In genomic region chr1:58783993-58784757, GRCh38 we compare ENCODE assay signal across 8 cellular contexts. TPM values are rescaled to one million over a fixed set of nuclear protein-coding genes. Genes with fewer than 3 reads are reported as not detected.
DNase-seq lines count a peak whose midpoint lies in the region; ATAC-seq and TF ChIP-seq lines count a peak whose summit lies in the region.

JUN (minus strand) TSS chr1:58784047; CDS start chr1:58783070, 977 bp downstream.

- WGBS in esophagus, 2 donors, result 0 to 1% methylated on average over 57 of the region's 57 CpGs

- H3K36me3 ChIP-seq in KMS-11 (ENCODE audit: insufficient read depth), result no peaks in the 10 kb centered on the region
- peaks cover 0 to 19% (median 0%) of the 10 kb centered on the region in 3 donors for H3K36me3 ChIP-seq in Peyer's patch
- peaks cover 0 to 8% of the 10 kb centered on the region in 2 donors for H3K36me3 ChIP-seq in esophagus (ENCODE audit: control insufficient read depth in 2 of 2, insufficient read depth in 2 of 2, low read length in 1 of 2)
- H3K36me3 ChIP-seq in mucosa of stomach (ENCODE audit: control insufficient read depth, insufficient read depth, low read length), result peaks cover 8% of the 10 kb centered on the region

- peak within 1 kb of the TSS; percentile 74 for H3K4me2 ChIP-seq in KMS-11

- H3K27ac ChIP-seq in KMS-11 (peak within 1 kb of the TSS; percentile 92), Peyer's patch (peak within 1 kb of the TSS; percentile 99 to 100 (median 99)), esophagus (ENCODE audit: low read depth in 2 of 2, low read length in 1 of 2) (peak within 1 kb of the TSS; percentile 99)

- no peaks in the 10 kb centered on the region for H3K27me3 ChIP-seq in KMS-11 (ENCODE audit: insufficient read depth, low read depth)
- no peaks in the 10 kb centered on the region for H3K27me3 ChIP-seq in Peyer's patch
- no peaks in the 10 kb centered on the region for H3K27me3 ChIP-seq in esophagus (ENCODE audit: control insufficient read depth in 1 of 2, insufficient read depth in 2 of 2, low read length in 2 of 2)
- no peaks in the 10 kb centered on the region for H3K27me3 ChIP-seq in mucosa of stomach (ENCODE audit: control insufficient read depth, insufficient read depth, low read length)

- H3K4me1 ChIP-seq in KMS-11 (ENCODE audit: low read depth, poor library complexity, severe bottlenecking), result peaks cover 24% of the 10 kb centered on the region
- peaks cover 0 to 7% (median 2%) of the 10 kb centered on the region in 4 donors for H3K4me1 ChIP-seq in Peyer's patch
- H3K4me1 ChIP-seq in esophagus (ENCODE audit: control insufficient read depth in 2 of 2, insufficient read depth in 2 of 2, low read length in 1 of 2), result no peaks in the 10 kb centered on the region
- H3K4me1 ChIP-seq in mucosa of stomach (ENCODE audit: control insufficient read depth, insufficient read depth, low read length), result no peaks in the 10 kb centered on the region

- no peaks in the 10 kb centered on the region for H3K9me3 ChIP-seq in Peyer's patch
- H3K9me3 ChIP-seq in esophagus (ENCODE audit: control insufficient read depth in 2 of 2, insufficient read depth in 1 of 2, low read depth in 1 of 2, low read length in 1 of 2), result no peaks in the 10 kb centered on the region
- no peaks in the 10 kb centered on the region for H3K9me3 ChIP-seq in mucosa of stomach (ENCODE audit: control insufficient read depth, low read length)

- TF ChIP-seq POLR2A in Peyer's patch (IDR thresholded peaks at IDR 0.05), result peak; percentile 100

- peak within 1 kb of the TSS; percentile 93 for H3K9ac ChIP-seq in KMS-11
- H3K9ac ChIP-seq in mucosa of stomach (ENCODE audit: low read length), result peak within 1 kb of the TSS; percentile 99

- peak within 1 kb of the TSS; percentile 50 for H3K4me3 ChIP-seq in KMS-11 (IDR thresholded peaks at IDR 0.05; ENCODE audit: insufficient read depth, low read depth, low read length)
- peak within 1 kb of the TSS; percentile 79 to 98 (median 86) for H3K4me3 ChIP-seq in Peyer's patch
- peak within 1 kb of the TSS; percentile 91 to 97 for H3K4me3 ChIP-seq in esophagus (ENCODE audit: low read depth in 1 of 2, low read length in 2 of 2)
- peak within 1 kb of the TSS; percentile 96 for H3K4me3 ChIP-seq in mucosa of stomach (ENCODE audit: low read length)

- peaks cover 30% of the 10 kb centered on the region for H3K79me2 ChIP-seq in KMS-11 (ENCODE audit: insufficient read depth, low read depth)

- H4K20me1 ChIP-seq in KMS-11 (ENCODE audit: insufficient read depth), result no peaks in the 10 kb centered on the region; the same call in 1 of the 2 replicates

- DNase-seq in DMS53 (lab: John Stamatoyannopoulos, UW) (peak; percentile 100), Peyer's patch (peak; percentile 99 to 100 (median 99))
- peak; percentile 97 to 98 for DNase-seq in activated T-cell treated with anti-CD3 and anti-CD28 coated beads, Interleukin-2, amount 50 U/mL, for 48 hours
- DNase-seq in stimulated activated CD8-positive, alpha-beta memory T cell treated with anti-CD3 and anti-CD28 coated beads, Interleukin-7, amount 100 ng/mL, for 1 hour (ENCODE audit: low read depth in 2 of 2), result peak; percentile 96 to 97

- H2AFZ ChIP-seq in KMS-11 (ENCODE audit: low read depth), result peak within 1 kb of the TSS; percentile 41; the same call in 1 of the 2 replicates

- TF ChIP-seq CTCF in KMS-11 (conservative IDR thresholded peaks at IDR 0.05; ENCODE audit: low read depth, low read length) (no peak), Peyer's patch (IDR thresholded peaks at IDR 0.05) (peak in 2 of 6 experiments; percentile 2 to 44)

- ATAC-seq in GM21737 (IDR thresholded peaks at IDR 0.05; ENCODE audit: unreplicated experiment), result peak; percentile 70

RNA-seq across cellular contexts. Expression of gene JUN, which starts in this region (rescaled TPM):
- 100 to 1,000 TPM; 158 to 277 (median 208) TPM for total RNA-seq in Peyer's patch
- 10 to 100 TPM; 31.2 to 42.9 TPM for polyA plus RNA-seq in esophagus

Comparison
In these comparisons a context has a peak if more than half of its experiments do, and no peak if none do; other contexts are left out.
1. Peak in every context shown above with its lines: DNase-seq, ATAC-seq, H3K4me3 ChIP-seq and H3K27ac ChIP-seq.